In the genomic region with DNA sequence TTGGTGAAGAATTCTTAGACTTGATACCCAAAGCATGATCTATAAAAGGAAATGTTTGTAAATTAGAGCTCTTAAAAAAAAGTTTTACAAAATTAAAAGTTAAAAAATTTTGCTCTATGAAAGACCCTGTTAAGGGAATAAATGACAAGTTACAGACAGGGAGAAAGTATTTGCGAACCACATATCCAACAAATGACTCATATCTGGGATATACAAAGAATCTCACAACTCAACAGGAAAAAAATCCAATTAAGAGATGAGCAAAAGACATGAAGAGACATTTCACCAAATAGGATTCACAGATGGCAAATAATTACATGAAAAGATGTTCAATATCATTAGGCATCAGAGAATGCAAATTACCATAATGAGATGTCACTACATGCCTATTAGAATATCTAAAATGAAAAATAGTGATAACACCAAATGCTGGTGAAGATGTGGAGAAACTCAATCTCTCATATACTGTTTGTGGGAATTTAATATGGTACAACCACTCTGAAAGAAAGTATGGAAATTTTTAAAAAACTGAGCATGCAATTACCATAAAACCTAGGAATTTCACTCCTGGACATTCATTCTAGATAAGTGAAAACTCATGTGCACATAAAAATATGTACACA, we compare ENCODE assay signal across 27 cellular contexts.
DNase-seq lines count a peak whose midpoint lies in the region; ATAC-seq and TF ChIP-seq lines count a peak whose summit lies in the region.
"Had no signal": no experiment of that assay in that cellular context is flagged by ENCODE, and none has a peak within 500 bp of the region (broad histone marks: within the 10 kb centered on the region; RNA-seq: fewer than 3 reads in every experiment).

No MANE protein-coding gene starts in this region.

- ATAC-seq in GM18868 (IDR thresholded peaks at IDR 0.05; ENCODE audit: unreplicated experiment) (no peak), GM18511 (IDR thresholded peaks at IDR 0.05; ENCODE audit: unreplicated experiment) (no peak)
- ATAC-seq: activated CD4-positive, CD25-positive, alpha-beta regulatory T cell treated with anti-CD3 and anti-CD28 coated beads, Interleukin-2, amount 50 U/mL, for 24 hours; activated CD8-positive, alpha-beta T cell treated with anti-CD3 and anti-CD28 coated beads for 36 hours; activated naive CD8-positive, alpha-beta T cell treated with anti-CD3 and anti-CD28 coated beads, Interleukin-2, amount 50 U/mL, for 24 hours; GM12878; left colon; natural killer cell treated with Interleukin-12 subunit alpha and Interleukin-12 subunit beta and Interleukin-15 and Interleukin-18, amount 100 ng/mL, for 72 hours had no signal

- DNase-seq in AG10803 (ENCODE audit: low read depth) (peak; percentile 49), M059J (ENCODE audit: low read depth) (peak; percentile 62), chondrocyte (ENCODE audit: low spot score) (no peak), myocyte (ENCODE audit: low read depth) (peak; percentile 13), NCI-H774 (lab: John Stamatoyannopoulos, UW) (no peak), NCI-H446 (lab: John Stamatoyannopoulos, UW) (no peak)
- DNase-seq: activated CD8-positive, alpha-beta T cell treated with anti-CD3 and anti-CD28 coated beads for 36 hours; activated gamma-delta T cell; activated naive CD8-positive, alpha-beta T cell treated with anti-CD3 and anti-CD28 coated beads, Interleukin-2, amount 50 U/mL, for 24 hours; CD4-positive, alpha-beta memory T cell; colonic mucosa; DMS153; endodermal cell; glutamatergic neuron; left colon; NCI-H1092 treated with DMSO at 0.1 percent for 48 hours; NCI-H2081; NCI-H524; sigmoid colon; stimulated activated CD4-positive, alpha-beta T cell treated with anti-CD3 and anti-CD28 coated beads, Interleukin-1b, Interleukin-23, amount 100 ng/mL, for 48 hours; substantia nigra had no signal

- no peak overlapping the region for H3K4me3 Mint-ChIP-seq in chondrocyte (ENCODE audit: unreplicated experiment)
- H3K4me3 Mint-ChIP-seq: activated CD8-positive, alpha-beta T cell treated with anti-CD3 and anti-CD28 coated beads for 36 hours; activated naive CD8-positive, alpha-beta T cell treated with anti-CD3 and anti-CD28 coated beads, Interleukin-2, amount 50 U/mL, for 24 hours; brain; CD4-positive, alpha-beta memory T cell; endodermal cell; natural killer cell treated with Interleukin-12 subunit alpha and Interleukin-12 subunit beta and Interleukin-15 and Interleukin-18, amount 100 ng/mL, for 72 hours had no signal

- TF ChIP-seq CTCF in AG10803 (conservative IDR thresholded peaks at IDR 0.05; ENCODE audit: low read length) (no peak), chondrocyte (IDR thresholded peaks at IDR 0.05) (no peak)

- H3K27ac Mint-ChIP-seq in chondrocyte (ENCODE audit: unreplicated experiment), result peak overlapping the region; percentile 9
- H3K27ac Mint-ChIP-seq: activated CD8-positive, alpha-beta T cell treated with anti-CD3 and anti-CD28 coated beads for 36 hours; activated naive CD8-positive, alpha-beta T cell treated with anti-CD3 and anti-CD28 coated beads, Interleukin-2, amount 50 U/mL, for 24 hours; brain; CD4-positive, alpha-beta memory T cell; endodermal cell; natural killer cell treated with Interleukin-12 subunit alpha and Interleukin-12 subunit beta and Interleukin-15 and Interleukin-18, amount 100 ng/mL, for 72 hours had no signal

- H3K4me1 Mint-ChIP-seq in chondrocyte (ENCODE audit: low read depth), result peaks cover 38% of the 10 kb centered on the region
- H3K4me1 Mint-ChIP-seq: activated naive CD8-positive, alpha-beta T cell treated with anti-CD3 and anti-CD28 coated beads, Interleukin-2, amount 50 U/mL, for 24 hours; brain; CD4-positive, alpha-beta memory T cell; endodermal cell had no signal

- peaks cover 45% of the 10 kb centered on the region for H3K9me3 Mint-ChIP-seq in chondrocyte (ENCODE audit: low read depth)

- H3K36me3 Mint-ChIP-seq in chondrocyte (ENCODE audit: low read depth), result peaks cover 2% of the 10 kb centered on the region
- H3K36me3 Mint-ChIP-seq: brain had no signal

- H3K27me3 Mint-ChIP-seq in chondrocyte (ENCODE audit: low read depth), result no peaks in the 10 kb centered on the region
- H3K27me3 Mint-ChIP-seq: brain had no signal

- no peak overlapping the region for H3K4me3 ChIP-seq in AG10803 (ENCODE audit: low read length)
- H3K4me3 ChIP-seq: colonic mucosa, GM12878, sigmoid colon had no signal

Comparison
In these comparisons a context has a peak if more than half of its experiments do, and no peak if none do; other contexts are left out.
1. DNase-seq: peak in AG10803 (single experiment), M059J (single experiment) and myocyte (single experiment); none in chondrocyte (single experiment), NCI-H774 (single experiment) and NCI-H446 (0 of 2).